12 cellular contexts compared by ENCODE assay signal in the genomic region with DNA sequence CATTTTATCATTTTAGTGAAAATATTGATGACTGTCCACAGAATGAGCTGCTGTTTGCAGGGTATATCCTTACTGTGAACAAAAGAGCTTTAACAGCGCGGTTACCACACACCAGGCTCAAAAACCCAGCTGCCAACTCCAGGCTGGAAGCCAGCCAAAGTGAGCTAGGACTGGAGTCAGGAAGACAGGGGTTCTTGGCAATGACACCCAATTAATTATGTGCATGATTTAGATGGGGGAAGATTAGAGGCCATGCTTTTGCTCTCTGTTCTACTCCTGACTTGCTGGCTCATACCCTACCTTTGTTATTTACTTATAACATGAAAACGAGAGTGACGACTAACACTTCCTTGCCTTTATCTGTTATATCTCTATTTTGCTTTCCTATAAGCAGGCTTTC. TPM values are rescaled to one million over a fixed set of nuclear protein-coding genes. Genes with fewer than 3 reads are reported as not detected.
A peak's percentile ranks its signal among the peaks of the same experiment; 100 is the strongest.
DNase-seq lines count a peak whose midpoint lies in the region; ATAC-seq, FAIRE-seq and TF ChIP-seq lines count a peak whose summit lies in the region.
"Had no signal": no experiment of that assay in that cellular context is flagged by ENCODE, and none has a peak within 500 bp of the region (broad histone marks: within the 10 kb centered on the region; RNA-seq: fewer than 3 reads in every experiment).

No MANE protein-coding gene starts in this region.

- no peak for TF ChIP-seq CTCF in pancreas (IDR thresholded peaks at IDR 0.05)

- no peaks in the 10 kb centered on the region for H3K9me3 ChIP-seq in pancreas
- no peaks in the 10 kb centered on the region for H3K9me3 ChIP-seq in CD4-positive, alpha-beta memory T cell (ENCODE audit: control insufficient read depth in 1 of 2, low read length in 2 of 2)

- H3K4me1 Mint-ChIP-seq in CD4-positive, alpha-beta memory T cell: no peaks in the 10 kb centered on the region
- H3K4me1 Mint-ChIP-seq: naive thymus-derived CD8-positive, alpha-beta T cell had no signal

- H3K27me3 Mint-ChIP-seq in CD4-positive, alpha-beta memory T cell: no peaks in the 10 kb centered on the region
- H3K27me3 Mint-ChIP-seq: naive thymus-derived CD8-positive, alpha-beta T cell had no signal

- no peaks in the 10 kb centered on the region for H3K36me3 ChIP-seq in pancreas
- no peaks in the 10 kb centered on the region for H3K36me3 ChIP-seq in CD4-positive, alpha-beta memory T cell (ENCODE audit: insufficient read depth, low read length)
- H3K36me3 ChIP-seq: cardiac muscle cell had no signal

- H3K4me1 ChIP-seq in pancreas: no peaks in the 10 kb centered on the region
- no peaks in the 10 kb centered on the region for H3K4me1 ChIP-seq in CD4-positive, alpha-beta memory T cell (ENCODE audit: insufficient read depth, low read length)

- H3K4me3 Mint-ChIP-seq in CD4-positive, alpha-beta memory T cell: no peak overlapping the region
- H3K4me3 Mint-ChIP-seq: activated CD8-positive, alpha-beta T cell treated with anti-CD3 and anti-CD28 coated beads, Interleukin-2, amount 10 ng/mL, durations not matched to agents 7 days and 5 days; naive thymus-derived CD8-positive, alpha-beta T cell had no signal

- H3K27me3 ChIP-seq in pancreas: no peaks in the 10 kb centered on the region
- no peaks in the 10 kb centered on the region for H3K27me3 ChIP-seq in CD4-positive, alpha-beta memory T cell (ENCODE audit: insufficient read depth, low read length)
- H3K27me3 ChIP-seq: cardiac muscle cell had no signal

- CTCF ChIA-PET in CD4-positive, alpha-beta memory T cell (lab: Charles Lee; ENCODE audit: partially characterized antibody): no interaction called here

- in situ Hi-C loops in G401 (cut with HindIII; ENCODE audit: low sequenced_read_pairs): no loop called here

- peak overlapping the region in 1 of 4 donors; percentile 12 for H3K27ac ChIP-seq in pancreas
- no peak overlapping the region for H3K27ac ChIP-seq in CD4-positive, alpha-beta memory T cell (ENCODE audit: low read depth, low read length)
- H3K27ac ChIP-seq: cardiac muscle cell, PC-9 had no signal

- POLR2A ChIA-PET in CD4-positive, alpha-beta memory T cell (lab: Charles Lee; ENCODE audit: partially characterized antibody): no interaction called here

- DNase-seq in NCI-H2227 (lab: John Stamatoyannopoulos, UW; ENCODE audit: unreplicated experiment) (peak; percentile 65), astrocyte of the hippocampus (ENCODE audit: low read depth, low spot score) (peak; percentile 91), pancreas (peak; percentile 41 to 69 (median 62)), putamen (ENCODE audit: low spot score) (no peak), G401 (ENCODE audit: low spot score) (no peak)
- no peak for DNase-seq in activated naive CD4-positive, alpha-beta T cell treated with anti-CD3 and anti-CD28 coated beads, Interleukin-2, amount 50 U/mL, for 16 hours
- no peak for DNase-seq in CD4-positive, alpha-beta memory T cell
- DNase-seq: activated CD8-positive, alpha-beta T cell treated with anti-CD3 and anti-CD28 coated beads, Interleukin-2, amount 10 ng/mL, durations not matched to agents 7 days and 5 days; naive thymus-derived CD8-positive, alpha-beta T cell; PC-9 had no signal

- H3K36me3 Mint-ChIP-seq in CD4-positive, alpha-beta memory T cell: no peaks in the 10 kb centered on the region

- no peak for TF ChIP-seq RAD21 in Ishikawa (IDR thresholded peaks at IDR 0.05; ENCODE audit: low read depth)

- H3K9me3 Mint-ChIP-seq in CD4-positive, alpha-beta memory T cell: no peaks in the 10 kb centered on the region
- H3K9me3 Mint-ChIP-seq: naive thymus-derived CD8-positive, alpha-beta T cell had no signal

- FAIRE-seq in pancreas (lab: Jason Lieb, UNC): no peak

- 28 to 31% methylated on average over 4 of the region's 4 CpGs for WGBS in pancreas, 2 donors

- no peak for TF ChIP-seq EP300 in Ishikawa (IDR thresholded peaks at IDR 0.05; ENCODE audit: borderline replicate concordance)

- intact Hi-C loops in pancreas (cut with DNase I): no loop called here
- intact Hi-C loops in CD4-positive, alpha-beta memory T cell (cut with micrococcal nuclease): no loop called here

- H3K27ac Mint-ChIP-seq in CD4-positive, alpha-beta memory T cell: no peak overlapping the region
- H3K27ac Mint-ChIP-seq: activated CD8-positive, alpha-beta T cell treated with anti-CD3 and anti-CD28 coated beads, Interleukin-2, amount 10 ng/mL, durations not matched to agents 7 days and 5 days; naive thymus-derived CD8-positive, alpha-beta T cell had no signal

- H3K4me3 ChIP-seq in pancreas: no peak overlapping the region
- no peak overlapping the region for H3K4me3 ChIP-seq in CD4-positive, alpha-beta memory T cell (ENCODE audit: low read length in 2 of 2)
- H3K4me3 ChIP-seq: cardiac muscle cell, PC-9 had no signal

- peak; percentile 55 to 83 (median 73) for ATAC-seq in pancreas
- ATAC-seq: activated CD8-positive, alpha-beta T cell treated with anti-CD3 and anti-CD28 coated beads, Interleukin-2, amount 10 ng/mL, durations not matched to agents 7 days and 5 days; naive thymus-derived CD8-positive, alpha-beta T cell had no signal

TF ChIP-seq in Ishikawa, 13 proteins besides CTCF, POLR2A, EP300 and RAD21:
- TF ChIP-seq NFIC (IDR thresholded peaks at IDR 0.05): peak; percentile 60
- no peak for TF ChIP-seq TEAD4 (IDR thresholded peaks at IDR 0.05)

RNA-seq across cellular contexts. Expression of a gene that starts 10.5 kb away (rescaled TPM):
- total RNA-seq in pancreas: 10 to 100 TPM in 5 of 6 donors, 1 to 10 TPM in 1; 9.3 to 17.6 (median 10.9) TPM
- 10 to 100 TPM in 1 of 2 donors, 1 to 10 TPM in 1; 7.0 to 11.2 TPM for polyA plus RNA-seq in pancreas
- 11.2 and 27.4 TPM in 2 replicates for total RNA-seq in G401 (2014; rRNA removed; shearing (Covaris generic))
- 10 to 100 TPM; 67.5 to 71.1 TPM for total RNA-seq in CD4-positive, alpha-beta memory T cell
- 10 to 100 TPM; 25.3 to 31.0 TPM for polyA plus RNA-seq in CD4-positive, alpha-beta memory T cell

Comparison
In these comparisons a context has a peak if more than half of its experiments do, and no peak if none do; other contexts are left out.
1. DNase-seq: peak in NCI-H2227 (single experiment), astrocyte of the hippocampus (single experiment) and pancreas (6 of 6); none in putamen (single experiment), G401 (single experiment), activated naive CD4-positive, alpha-beta T cell treated with anti-CD3 and anti-CD28 coated beads, Interleukin-2, amount 50 U/mL, for 16 hours (single experiment) and CD4-positive, alpha-beta memory T cell (0 of 5).